In genomic region chr5:129459485-129460120, GRCh38 we compare ENCODE assay signal across 8 cellular contexts. TPM values are rescaled to one million over a fixed set of nuclear protein-coding genes. Genes with fewer than 3 reads are reported as not detected.
DNase-seq lines count a peak whose midpoint lies in the region; FAIRE-seq and TF ChIP-seq lines count a peak whose summit lies in the region.

No MANE protein-coding gene starts in this region.

- H3K9ac ChIP-seq in HUES6 (ENCODE audit: low read length) (peak overlapping the region; percentile 92), keratinocyte (ENCODE audit: control insufficient read depth, extremely low read depth, insufficient read depth, low read length) (no peak overlapping the region)

- DNase-seq in cardiac fibroblast (ENCODE audit: low read depth in 2 of 2) (peak; percentile 38 to 61), keratinocyte (ENCODE audit: low read depth, low spot score) (no peak), spleen (peak; percentile 68), HTR-8/SVneo (ENCODE audit: insufficient read length, low spot score) (no peak), Kasumi-1 (lab: John Stamatoyannopoulos, UW) (no peak), NCI-H2196 treated with DMSO at 0.1 percent for 48 hours (lab: John Stamatoyannopoulos, UW; ENCODE audit: unreplicated experiment) (no peak)
- DNase-seq in activated T-cell treated with anti-CD3 and anti-CD28 coated beads, Interleukin-2, amount 50 U/mL, for 1 hour: no peak

- dilution Hi-C loops in keratinocyte (cut with MboI; ENCODE audit: extremely low pct_ligation_motif_present, low sequenced_read_pairs): no loop called here

- no peaks in the 10 kb centered on the region for H4K20me1 ChIP-seq in keratinocyte (ENCODE audit: control insufficient read depth, extremely low read depth, insufficient read depth, low read length)

- H3K4me1 ChIP-seq in HUES6 (ENCODE audit: control insufficient read depth, insufficient read depth, low read length): peaks cover 35% of the 10 kb centered on the region
- peaks cover 6% of the 10 kb centered on the region for H3K4me1 ChIP-seq in keratinocyte (ENCODE audit: control insufficient read depth, extremely low read depth, insufficient read depth, low read length)
- peaks cover 0 to 26% (median 16%) of the 10 kb centered on the region in 6 donors for H3K4me1 ChIP-seq in spleen

- peak overlapping the region; percentile 46 for H2AFZ ChIP-seq in keratinocyte (ENCODE audit: control insufficient read depth, low read length)

- H3K9me3 ChIP-seq in HUES6 (ENCODE audit: control insufficient read depth, insufficient read depth, low read depth, low read length): no peaks in the 10 kb centered on the region
- no peaks in the 10 kb centered on the region for H3K9me3 ChIP-seq in keratinocyte (ENCODE audit: control insufficient read depth, low read depth, low read length)
- H3K9me3 ChIP-seq in spleen: no peaks in the 10 kb centered on the region

- intact Hi-C loops in spleen (cut with DNase I; ENCODE audit: low total_unique reads): no loop called here

- TF ChIP-seq POLR2A in spleen (IDR thresholded peaks at IDR 0.05): no peak

- TF ChIP-seq CTCF in cardiac fibroblast (IDR thresholded peaks at IDR 0.05; ENCODE audit: low read depth, low read length) (no peak), keratinocyte (optimal IDR thresholded peaks at IDR 0.05 in 1 of 3, IDR thresholded peaks at IDR 0.05 in 1 of 3, conservative IDR thresholded peaks at IDR 0.05 in 1 of 3; ENCODE audit: extremely low read depth in 1 of 3, insufficient read depth in 2 of 3, low read length in 3 of 3) (no peak), spleen (IDR thresholded peaks at IDR 0.05 in 8 of 11, conservative IDR thresholded peaks at IDR 0.05 in 3 of 11) (no peak)

- peak overlapping the region; percentile 91 for H3K4me3 ChIP-seq in HUES6 (ENCODE audit: low read depth, low read length)
- peak overlapping the region; percentile 34 to 37 for H3K4me3 ChIP-seq in cardiac fibroblast (replicated peaks in 1 of 2; ENCODE audit: low read depth in 2 of 2, low read length in 2 of 2)
- H3K4me3 ChIP-seq in keratinocyte (ENCODE audit: control insufficient read depth in 2 of 3, extremely low read depth in 1 of 3, insufficient read depth in 2 of 3, low read depth in 1 of 3, low read length in 3 of 3): no peak overlapping the region
- H3K4me3 ChIP-seq in spleen: peak overlapping the region in 1 of 8 donors; percentile 61

- H3K36me3 ChIP-seq in HUES6 (ENCODE audit: control insufficient read depth, insufficient read depth, low read length) (no peaks in the 10 kb centered on the region), keratinocyte (ENCODE audit: control insufficient read depth in 2 of 2, extremely low read depth in 1 of 2, insufficient read depth in 2 of 2, low read length in 2 of 2) (no peaks in the 10 kb centered on the region), spleen (no peaks in the 10 kb centered on the region)

- FAIRE-seq in keratinocyte (lab: Jason Lieb, UNC): no peak
- no peak for FAIRE-seq in HTR-8/SVneo (lab: Jason Lieb, UNC)

- no peaks in the 10 kb centered on the region for H3K9me1 ChIP-seq in keratinocyte (ENCODE audit: control insufficient read depth, extremely low read depth, insufficient read depth, low read length)

- WGBS in spleen, 5 donors: 17 to 38% (median 24%) methylated on average over 29 to 37 of the region's 37 CpGs

- H3K27me3 ChIP-seq in HUES6 (ENCODE audit: control insufficient read depth, insufficient read depth, low read length) (peaks cover 10% of the 10 kb centered on the region; the same call in 1 of the 2 replicates), keratinocyte (ENCODE audit: control insufficient read depth, extremely low read depth, insufficient read depth, low read length) (no peaks in the 10 kb centered on the region), spleen (replicated peaks in 1 of 7) (peaks cover 0 to 67% (median 34%) of the 10 kb centered on the region in 7 donors)

- H3K27ac ChIP-seq in HUES6 (ENCODE audit: low read depth, low read length) (peak overlapping the region; percentile 78), keratinocyte (ENCODE audit: control insufficient read depth, insufficient read depth, low read length) (no peak overlapping the region), spleen (no peak overlapping the region)

- no peak overlapping the region for H3K4me2 ChIP-seq in keratinocyte (ENCODE audit: control insufficient read depth, extremely low read depth, insufficient read depth, low read depth, low read length)

- H3K79me2 ChIP-seq in keratinocyte (ENCODE audit: control insufficient read depth, insufficient read depth, low read length): no peaks in the 10 kb centered on the region

RNA-seq across cellular contexts. Expression of gene ADAMTS19, which starts 0.5 kb away (rescaled TPM):
- polyA plus RNA-seq in keratinocyte (0.08 to 0.15 TPM (median 0.09 TPM) in 3 replicates), spleen (under 1 TPM in 1 of 3 donors, not detected in 2; 0.02 TPM)
- not detected for polyA plus RNA-seq in keratinocyte (2011; ENCODE audit: low read depth)
- polyA plus RNA-seq in keratinocyte (2011; cell fraction: cytosol; rRNA removed): 0.06 and 0.17 TPM in 2 replicates
- polyA plus RNA-seq in keratinocyte (2011; cell fraction: nucleus; rRNA removed): 0.28 and 0.39 TPM in 2 replicates
- polyA plus RNA-seq in keratinocyte (2012; ENCODE audit: low replicate concordance): 0.24 TPM in 1 of 2 replicates, not detected in the other
- 0.54 to 1.8 TPM in 2 of 3 replicates, not detected in the other for polyA minus RNA-seq in keratinocyte
- not detected for polyA minus RNA-seq in keratinocyte (2011; cell fraction: cytosol; rRNA and poly(A)+ RNA removed)
- 0.84 and 0.85 TPM in 2 replicates for polyA minus RNA-seq in keratinocyte (2011; cell fraction: nucleus; rRNA and poly(A)+ RNA removed)
- total RNA-seq in spleen: not detected

Comparison
In these comparisons a context has a peak if more than half of its experiments do, and no peak if none do; other contexts are left out.
1. H3K4me3 ChIP-seq: peak in HUES6 (single experiment) and cardiac fibroblast (2 of 2); none in keratinocyte (0 of 3).
2. DNase-seq: peak in cardiac fibroblast (2 of 2) and spleen (single experiment); none in keratinocyte (single experiment), activated T-cell treated with anti-CD3 and anti-CD28 coated beads, Interleukin-2, amount 50 U/mL, for 1 hour (single experiment), HTR-8/SVneo (single experiment), Kasumi-1 (0 of 2) and NCI-H2196 treated with DMSO at 0.1 percent for 48 hours (single experiment).